ENCODE assay signal across 21 cellular contexts in genomic region chr7:55518836-55519235, GRCh38. TPM values are rescaled to one million over a fixed set of nuclear protein-coding genes. Genes with fewer than 3 reads are reported as not detected.
DNase-seq lines count a peak whose midpoint lies in the region; ATAC-seq, FAIRE-seq and TF ChIP-seq lines count a peak whose summit lies in the region.
"Had no signal": no experiment of that assay in that cellular context is flagged by ENCODE, and none has a peak within 500 bp of the region (broad histone marks: within the 10 kb centered on the region; RNA-seq: fewer than 3 reads in every experiment).

No MANE protein-coding gene starts in this region.

- H3K4me1 ChIP-seq in PC-9 (replicated peaks; ENCODE audit: insufficient read depth) = no peaks in the 10 kb centered on the region
- H3K4me1 ChIP-seq in endothelial cell of umbilical vein (ENCODE audit: control insufficient read depth, extremely low read depth, insufficient read depth, low read length) = no peaks in the 10 kb centered on the region
- H3K4me1 ChIP-seq: A549 had no signal

- H3K36me3 ChIP-seq in PC-9 (ENCODE audit: low read depth) (peaks cover 34% of the 10 kb centered on the region), endothelial cell of umbilical vein (ENCODE audit: control insufficient read depth in 2 of 2, extremely low read depth in 1 of 2, insufficient read depth in 2 of 2, low read length in 2 of 2) (peaks cover 7 to 36% of the 10 kb centered on the region in 2 experiments)

- FAIRE-seq in endothelial cell of umbilical vein (lab: Jason Lieb, UNC) = no peak
- FAIRE-seq: A549, G401.6, H1 had no signal

- no peaks in the 10 kb centered on the region for H3K9me2 ChIP-seq in PC-9 (ENCODE audit: insufficient read depth)

- BruUV-seq in PC-9 (replicated peaks; lab: Mats Ljungman, UMichigan) (TSS peak; percentile 9), endothelial cell of umbilical vein (replicated peaks; lab: Mats Ljungman, UMichigan) (TSS peak; percentile 3)

- TF ChIP-seq CTCF in activated CD8-positive, alpha-beta T cell treated with anti-CD3 and anti-CD28 coated beads for 36 hours (IDR thresholded peaks at IDR 0.05) = no peak
- no peak for TF ChIP-seq CTCF in PC-9 (conservative IDR thresholded peaks at IDR 0.05)
- no peak for TF ChIP-seq CTCF in endothelial cell of umbilical vein (IDR thresholded peaks at IDR 0.05; ENCODE audit: extremely low read depth in 1 of 2, insufficient read depth in 1 of 2, low read depth in 1 of 2, low read length in 2 of 2)

- H2AFZ ChIP-seq in PC-9 (no peak overlapping the region), endothelial cell of umbilical vein (ENCODE audit: low read depth, low read length) (no peak overlapping the region)

- H3K4me1 Mint-ChIP-seq in activated CD8-positive, alpha-beta T cell treated with anti-CD3 and anti-CD28 coated beads for 36 hours (ENCODE audit: low read depth) = peaks cover 40% of the 10 kb centered on the region
- H3K4me1 Mint-ChIP-seq in activated CD8-positive, alpha-beta T cell treated with anti-CD3 and anti-CD28 coated beads, Interleukin-2, amount 10 ng/mL, durations not matched to agents 7 days and 5 days (ENCODE audit: low read depth) = peaks cover 19% of the 10 kb centered on the region

- H3K79me2 ChIP-seq in PC-9 (ENCODE audit: low read depth) (peaks cover 27% of the 10 kb centered on the region), endothelial cell of umbilical vein (ENCODE audit: control insufficient read depth, insufficient read depth, low read length) (peaks cover 37% of the 10 kb centered on the region)

- H3K27me3 Mint-ChIP-seq in activated CD8-positive, alpha-beta T cell treated with anti-CD3 and anti-CD28 coated beads for 36 hours = no peaks in the 10 kb centered on the region
- no peaks in the 10 kb centered on the region for H3K27me3 Mint-ChIP-seq in activated CD8-positive, alpha-beta T cell treated with anti-CD3 and anti-CD28 coated beads, Interleukin-2, amount 10 ng/mL, durations not matched to agents 7 days and 5 days (ENCODE audit: low read depth)
- H3K27me3 Mint-ChIP-seq: CD4-positive, CD25-positive, alpha-beta regulatory T cell had no signal

- H3K27ac ChIP-seq in PC-9 = no peak overlapping the region
- H3K27ac ChIP-seq in endothelial cell of umbilical vein (ENCODE audit: insufficient read depth, low read depth, low read length) = no peak overlapping the region
- H3K27ac ChIP-seq: A549 had no signal

- POLR2A ChIA-PET in activated CD8-positive, alpha-beta T cell treated with anti-CD3 and anti-CD28 coated beads for 36 hours (lab: Charles Lee) = interaction anchor here (2.5 kb wide), 1 partner anchor 15 kb away, joined by 10 read pairs; no protein-coding TSS in a partner anchor
- POLR2A ChIA-PET in activated CD8-positive, alpha-beta T cell treated with anti-CD3 and anti-CD28 coated beads, Interleukin-2, amount 10 ng/mL, durations not matched to agents 7 days and 5 days (lab: Charles Lee) = no interaction called here
- POLR2A ChIA-PET in PC-9 (lab: Charles Lee; ENCODE audit: unreplicated experiment) = no interaction called here
- POLR2A ChIA-PET in endothelial cell of umbilical vein (lab: Charles Lee) = no interaction called here

- no peaks in the 10 kb centered on the region for H3K9me3 ChIP-seq in PC-9 (ENCODE audit: insufficient read depth, low read depth)
- no peaks in the 10 kb centered on the region for H3K9me3 ChIP-seq in endothelial cell of umbilical vein (replicated peaks; ENCODE audit: control insufficient read depth, insufficient read depth, low read length)
- H3K9me3 ChIP-seq: A549, MG63 had no signal

- H3K4me3 ChIP-seq in PC-9 (no peak overlapping the region), endothelial cell of umbilical vein (replicated peaks in 1 of 3; ENCODE audit: insufficient read depth in 1 of 3, low read depth in 1 of 3, low read length in 3 of 3) (no peak overlapping the region)
- H3K4me3 ChIP-seq: A549, MG63 had no signal

- dilution Hi-C loops in endothelial cell of umbilical vein (cut with MboI; ENCODE audit: extremely low pct_ligation_motif_present, low sequenced_read_pairs) = no loop called here

- intact Hi-C loops in activated CD8-positive, alpha-beta T cell treated with anti-CD3 and anti-CD28 coated beads for 36 hours (cut with micrococcal nuclease) = no loop called here
- intact Hi-C loops in PC-9 (cut with micrococcal nuclease; ENCODE audit: unreplicated experiment) = no loop called here
- intact Hi-C loops in endothelial cell of umbilical vein (cut with micrococcal nuclease) = no loop called here

- H3K9me3 Mint-ChIP-seq in activated CD8-positive, alpha-beta T cell treated with anti-CD3 and anti-CD28 coated beads for 36 hours = no peaks in the 10 kb centered on the region
- no peaks in the 10 kb centered on the region for H3K9me3 Mint-ChIP-seq in activated CD8-positive, alpha-beta T cell treated with anti-CD3 and anti-CD28 coated beads, Interleukin-2, amount 10 ng/mL, durations not matched to agents 7 days and 5 days (ENCODE audit: insufficient read depth)
- H3K9me3 Mint-ChIP-seq: CD4-positive, CD25-positive, alpha-beta regulatory T cell; HFFc6 had no signal

- peaks cover 13% of the 10 kb centered on the region; the same call in 1 of the 2 replicates for H3F3A ChIP-seq in PC-9 (ENCODE audit: insufficient read depth, low read depth)

- no peak overlapping the region for H3K4me3 Mint-ChIP-seq in activated CD8-positive, alpha-beta T cell treated with anti-CD3 and anti-CD28 coated beads for 36 hours
- no peak overlapping the region for H3K4me3 Mint-ChIP-seq in activated CD8-positive, alpha-beta T cell treated with anti-CD3 and anti-CD28 coated beads, Interleukin-2, amount 10 ng/mL, durations not matched to agents 7 days and 5 days
- H3K4me3 Mint-ChIP-seq: HFFc6 had no signal

- no peak for ATAC-seq in activated CD8-positive, alpha-beta T cell treated with anti-CD3 and anti-CD28 coated beads for 36 hours
- ATAC-seq in activated CD8-positive, alpha-beta T cell treated with anti-CD3 and anti-CD28 coated beads, Interleukin-2, amount 10 ng/mL, durations not matched to agents 7 days and 5 days = no peak
- ATAC-seq in HG02759 (IDR thresholded peaks at IDR 0.05; ENCODE audit: unreplicated experiment) = no peak
- ATAC-seq: A549 had no signal

- H3K4me2 ChIP-seq in PC-9 (no peak overlapping the region), endothelial cell of umbilical vein (ENCODE audit: insufficient read depth, low read length) (no peak overlapping the region)
- H3K4me2 ChIP-seq: A549 had no signal

- peaks cover 18% of the 10 kb centered on the region for H3K36me3 Mint-ChIP-seq in activated CD8-positive, alpha-beta T cell treated with anti-CD3 and anti-CD28 coated beads for 36 hours (ENCODE audit: low read depth)
- peaks cover 26% of the 10 kb centered on the region for H3K36me3 Mint-ChIP-seq in activated CD8-positive, alpha-beta T cell treated with anti-CD3 and anti-CD28 coated beads, Interleukin-2, amount 10 ng/mL, durations not matched to agents 7 days and 5 days (ENCODE audit: low read depth)

- H3K27me3 ChIP-seq in PC-9 (ENCODE audit: insufficient read depth, low read depth) (no peaks in the 10 kb centered on the region), endothelial cell of umbilical vein (ENCODE audit: control insufficient read depth in 2 of 2, insufficient read depth in 2 of 2, low read length in 2 of 2) (no peaks in the 10 kb centered on the region)
- H3K27me3 ChIP-seq: MG63 had no signal

- H4K20me1 ChIP-seq in PC-9 (ENCODE audit: insufficient read depth) (peaks cover 44% of the 10 kb centered on the region), endothelial cell of umbilical vein (replicated peaks; ENCODE audit: control insufficient read depth, extremely low read depth, insufficient read depth, low read length) (no peaks in the 10 kb centered on the region)

- TF ChIP-seq POLR2A in endothelial cell of umbilical vein (IDR thresholded peaks at IDR 0.05; ENCODE audit: low read depth, low read length) = no peak

- no peak for DNase-seq in activated CD8-positive, alpha-beta T cell treated with anti-CD3 and anti-CD28 coated beads for 36 hours
- DNase-seq in activated CD8-positive, alpha-beta T cell treated with anti-CD3 and anti-CD28 coated beads, Interleukin-2, amount 10 ng/mL, durations not matched to agents 7 days and 5 days = no peak
- DNase-seq in PC-9 (no peak), endothelial cell of umbilical vein (ENCODE audit: low read depth, low spot score) (no peak), pons (ENCODE audit: low spot score) (no peak), LoVo (ENCODE audit: low spot score) (no peak)
- DNase-seq: AML-193; Calu3; CD4-positive, CD25-positive, alpha-beta regulatory T cell; DMS79 treated with DMSO at 0.1 percent for 48 hours; HFFc6; KG1; MG63; NCI-H187 treated with DMSO at 0.1 percent for 48 hours; NCI-H446; NCI-H748 treated with DMSO at 0.1 percent for 48 hours; SIG-M5 had no signal

- no peaks in the 10 kb centered on the region for H3K9me1 ChIP-seq in endothelial cell of umbilical vein (replicated peaks; ENCODE audit: control insufficient read depth, extremely low read depth, insufficient read depth, low read length)

- no peak overlapping the region for H3K9ac ChIP-seq in endothelial cell of umbilical vein (replicated peaks; ENCODE audit: extremely low read depth, insufficient read depth, low read length)

- H3K27ac Mint-ChIP-seq in activated CD8-positive, alpha-beta T cell treated with anti-CD3 and anti-CD28 coated beads for 36 hours = peak overlapping the region; percentile 2
- H3K27ac Mint-ChIP-seq in activated CD8-positive, alpha-beta T cell treated with anti-CD3 and anti-CD28 coated beads, Interleukin-2, amount 10 ng/mL, durations not matched to agents 7 days and 5 days = no peak overlapping the region
- H3K27ac Mint-ChIP-seq: HFFc6 had no signal

- CTCF ChIA-PET in activated CD8-positive, alpha-beta T cell treated with anti-CD3 and anti-CD28 coated beads for 36 hours (lab: Charles Lee) = no interaction called here
- CTCF ChIA-PET in activated CD8-positive, alpha-beta T cell treated with anti-CD3 and anti-CD28 coated beads, Interleukin-2, amount 10 ng/mL, durations not matched to agents 7 days and 5 days (lab: Charles Lee) = interaction anchor here (0.9 kb wide), 1 partner anchor 54 kb away, joined by 3 read pairs; the partner anchor contains the start of gene VOPP1
- CTCF ChIA-PET in PC-9 (lab: Charles Lee) = no interaction called here
- CTCF ChIA-PET in endothelial cell of umbilical vein (lab: Charles Lee) = no interaction called here

RNA-seq across cellular contexts. Expression of gene VOPP1, which starts 53.5 kb away (rescaled TPM):
- total RNA-seq in activated CD8-positive, alpha-beta T cell treated with anti-CD3 and anti-CD28 coated beads for 36 hours = 10 to 100 TPM; 32.6 to 34.7 TPM
- total RNA-seq in activated CD8-positive, alpha-beta T cell treated with anti-CD3 and anti-CD28 coated beads, Interleukin-2, amount 10 ng/mL, durations not matched to agents 7 days and 5 days = 10 to 100 TPM; 44.5 to 45.3 TPM
- total RNA-seq in PC-9 (2021) (200 and 207 TPM in 2 replicates), endothelial cell of umbilical vein (154 and 159 TPM in 2 replicates)
- polyA plus RNA-seq in endothelial cell of umbilical vein = 85.6 and 86.2 TPM in 2 replicates
- polyA plus RNA-seq in endothelial cell of umbilical vein (2011; cell fraction: cytosol; rRNA removed) = 75.4 and 78.2 TPM in 2 replicates
- polyA plus RNA-seq in endothelial cell of umbilical vein (2011; cell fraction: nucleus; rRNA removed) = 48.0 and 51.2 TPM in 2 replicates
- polyA plus RNA-seq in endothelial cell of umbilical vein (2012) = 105 and 140 TPM in 2 replicates
- polyA minus RNA-seq in endothelial cell of umbilical vein = 159 and 181 TPM in 2 replicates
- 29.9 TPM for polyA minus RNA-seq in endothelial cell of umbilical vein (2011; cell fraction: cytosol; rRNA and poly(A)+ RNA removed)
- 54.7 and 67.8 TPM in 2 replicates for polyA minus RNA-seq in endothelial cell of umbilical vein (2011; cell fraction: nucleus; rRNA and poly(A)+ RNA removed)
